ENCODE assay signal across 31 cellular contexts in genomic region chr2:86615596-86615995, GRCh38.
"Had no signal": no experiment of that assay in that cellular context is flagged by ENCODE, and none has a peak within 500 bp of the region (broad histone marks: within the 10 kb centered on the region; RNA-seq: fewer than 3 reads in every experiment).

No MANE protein-coding gene starts in this region.

- ATAC-seq: activated T-cell treated with anti-CD3 and anti-CD28 coated beads, Interleukin-2, amount 50 U/mL, for 4 hours; PC-3; Right ventricle myocardium inferior had no signal

- H3K27ac Mint-ChIP-seq: activated CD4-positive, alpha-beta memory T cell treated with anti-CD3 and anti-CD28 coated beads for 36 hours; activated CD4-positive, alpha-beta T cell treated with anti-CD3 and anti-CD28 coated beads, Interleukin-2, amount 10 ng/mL, durations not matched to agents 7 days and 5 days; activated naive CD4-positive, alpha-beta T cell treated with anti-CD3 and anti-CD28 coated beads, Interleukin-2, amount 10 ng/mL, durations not matched to agents 7 days and 5 days; activated naive CD8-positive, alpha-beta T cell treated with anti-CD3 and anti-CD28 coated beads, Interleukin-2, amount 10 ng/mL, durations not matched to agents 7 days and 5 days; activated T-helper 1 cell treated with anti-CD3 and anti-CD28 coated beads, Interleukin-12 subunit alpha, Interleukin-12 subunit beta, Interleukin-2, Interleukin-4 antibody, amounts not matched to agents 30 ng/mL and 10 ng/mL and 1 ng/mL, durations not matched to agents 14 hours and 24 hours and 36 hours had no signal

- H3K27me3 ChIP-seq: ascending aorta, cardiac muscle cell, Peyer's patch had no signal

- DNase-seq: activated CD4-positive, alpha-beta memory T cell treated with anti-CD3 and anti-CD28 coated beads for 36 hours; activated CD4-positive, alpha-beta T cell treated with anti-CD3 and anti-CD28 coated beads, Interleukin-2, amount 10 ng/mL, durations not matched to agents 7 days and 5 days; activated CD8-positive, alpha-beta memory T cell treated with anti-CD3 and anti-CD28 coated beads, Interleukin-2, amount 50 U/mL, for 4 hours; activated naive CD4-positive, alpha-beta T cell treated with anti-CD3 and anti-CD28 coated beads, Interleukin-2, amount 10 ng/mL, durations not matched to agents 7 days and 5 days; activated naive CD8-positive, alpha-beta T cell treated with anti-CD3 and anti-CD28 coated beads, Interleukin-2, amount 10 ng/mL, durations not matched to agents 7 days and 5 days; activated T-cell treated with anti-CD3 and anti-CD28 coated beads for 4 hours; activated T-cell treated with anti-CD3 and anti-CD28 coated beads, Interleukin-2, amount 50 U/mL, for 4 hours; amygdala; NCI-H1048; NCI-H1105 treated with DMSO at 0.1 percent for 48 hours; NCI-H1436; NCI-H1694; NCI-H1930; NCI-H2081 treated with DMSO at 0.1 percent for 48 hours; NCI-H226; NCI-H446 treated with DMSO at 0.1 percent for 48 hours; NCI-H524 treated with DMSO at 0.1 percent for 48 hours; NK-92 treated with Interleukin-12 subunit alpha and Interleukin-12 subunit beta, amount 100 ng/mL, for 24 hours; PC-3; Peyer's patch; SIG-M5; SW 1271; T-helper 1 cell; T-helper 2 cell; T-helper 9 cell; WERI-Rb-1 had no signal

- H3K9me3 ChIP-seq: ascending aorta, Peyer's patch had no signal

- H3K9me3 Mint-ChIP-seq: activated CD4-positive, alpha-beta memory T cell treated with anti-CD3 and anti-CD28 coated beads for 36 hours; activated CD4-positive, alpha-beta T cell treated with anti-CD3 and anti-CD28 coated beads, Interleukin-2, amount 10 ng/mL, durations not matched to agents 7 days and 5 days; activated naive CD4-positive, alpha-beta T cell treated with anti-CD3 and anti-CD28 coated beads, Interleukin-2, amount 10 ng/mL, durations not matched to agents 7 days and 5 days; activated naive CD8-positive, alpha-beta T cell treated with anti-CD3 and anti-CD28 coated beads, Interleukin-2, amount 10 ng/mL, durations not matched to agents 7 days and 5 days; activated T-cell treated with anti-CD3 and anti-CD28 coated beads, Interleukin-2, amount 50 U/mL, for 4 hours; activated T-helper 1 cell treated with anti-CD3 and anti-CD28 coated beads, Interleukin-12 subunit alpha, Interleukin-12 subunit beta, Interleukin-2, Interleukin-4 antibody, amounts not matched to agents 30 ng/mL and 10 ng/mL and 1 ng/mL, durations not matched to agents 14 hours and 24 hours and 36 hours had no signal

- H3K27me3 Mint-ChIP-seq: activated CD4-positive, alpha-beta memory T cell treated with anti-CD3 and anti-CD28 coated beads for 36 hours; activated CD4-positive, alpha-beta T cell treated with anti-CD3 and anti-CD28 coated beads, Interleukin-2, amount 10 ng/mL, durations not matched to agents 7 days and 5 days; activated naive CD4-positive, alpha-beta T cell treated with anti-CD3 and anti-CD28 coated beads, Interleukin-2, amount 10 ng/mL, durations not matched to agents 7 days and 5 days; activated naive CD8-positive, alpha-beta T cell treated with anti-CD3 and anti-CD28 coated beads, Interleukin-2, amount 10 ng/mL, durations not matched to agents 7 days and 5 days had no signal

- H3K4me3 Mint-ChIP-seq: activated CD4-positive, alpha-beta memory T cell treated with anti-CD3 and anti-CD28 coated beads for 36 hours; activated CD4-positive, alpha-beta T cell treated with anti-CD3 and anti-CD28 coated beads, Interleukin-2, amount 10 ng/mL, durations not matched to agents 7 days and 5 days; activated naive CD4-positive, alpha-beta T cell treated with anti-CD3 and anti-CD28 coated beads, Interleukin-2, amount 10 ng/mL, durations not matched to agents 7 days and 5 days; activated naive CD8-positive, alpha-beta T cell treated with anti-CD3 and anti-CD28 coated beads, Interleukin-2, amount 10 ng/mL, durations not matched to agents 7 days and 5 days; activated T-cell treated with anti-CD3 and anti-CD28 coated beads, Interleukin-2, amount 50 U/mL, for 4 hours; activated T-helper 1 cell treated with anti-CD3 and anti-CD28 coated beads, Interleukin-12 subunit alpha, Interleukin-12 subunit beta, Interleukin-2, Interleukin-4 antibody, amounts not matched to agents 30 ng/mL and 10 ng/mL and 1 ng/mL, durations not matched to agents 14 hours and 24 hours and 36 hours had no signal

- H3K27ac ChIP-seq: ascending aorta, cardiac muscle cell, Peyer's patch, RWPE1, WERI-Rb-1 had no signal

- H3K4me3 ChIP-seq: ascending aorta, cardiac muscle cell, Peyer's patch had no signal
